32 cellular contexts compared by ENCODE assay signal in genomic region chr17:60284709-60285108, GRCh38.
"Had no signal": no experiment of that assay in that cellular context is flagged by ENCODE, and none has a peak within 500 bp of the region (broad histone marks: within the 10 kb centered on the region; RNA-seq: fewer than 3 reads in every experiment).

No MANE protein-coding gene starts in this region.

- H3K4me3 Mint-ChIP-seq: activated CD4-positive, alpha-beta memory T cell treated with anti-CD3 and anti-CD28 coated beads, Interleukin-2, amount 10 ng/mL, durations not matched to agents 7 days and 5 days; activated CD4-positive, alpha-beta T cell treated with anti-CD3 and anti-CD28 coated beads, Interleukin-2, amount 10 ng/mL, durations not matched to agents 7 days and 5 days; activated T-cell treated with anti-CD3 and anti-CD28 coated beads, Interleukin-2, amount 50 U/mL, for 4 hours; activated T-helper 17 cell treated with anti-CD3 and anti-CD28 coated beads, Interleukin-2, amount 50 U/mL, for 72 hours; effector memory CD8-positive, alpha-beta T cell; mesothelial cell of epicardium; naive thymus-derived CD4-positive, alpha-beta T cell; neural crest cell; T-helper 17 cell; WTC11 had no signal

- DNase-seq: activated CD4-positive, alpha-beta memory T cell treated with anti-CD3 and anti-CD28 coated beads, Interleukin-2, amount 10 ng/mL, durations not matched to agents 7 days and 5 days; activated CD4-positive, alpha-beta T cell treated with anti-CD3 and anti-CD28 coated beads for 1 hour; activated CD4-positive, alpha-beta T cell treated with anti-CD3 and anti-CD28 coated beads, Interleukin-2, amount 10 ng/mL, durations not matched to agents 7 days and 5 days; activated naive CD4-positive, alpha-beta T cell; activated T-cell treated with anti-CD3 and anti-CD28 coated beads, Interleukin-2, amount 50 U/mL, for 4 hours; adrenal gland; aorta; body of pancreas; cerebellar nuclear complex; effector memory CD8-positive, alpha-beta T cell; gastrocnemius medialis; islet precursor cell; left cardiac atrium; left ventricle myocardium superior; mammary epithelial cell; naive thymus-derived CD4-positive, alpha-beta T cell; occipital lobe; right cardiac atrium; stimulated activated CD4-positive, alpha-beta T cell treated with anti-CD3 and anti-CD28 coated beads, Interleukin-15, amount 100 ng/mL, for 24 hours; stimulated activated CD4-positive, alpha-beta T cell treated with anti-CD3 and anti-CD28 coated beads, Interleukin-2, amount 100 ng/mL, for 24 hours; stimulated activated naive CD8-positive, alpha-beta T cell treated with anti-CD3 and anti-CD28 coated beads, Interleukin-15, Interleukin-2, amounts not matched to agents 100 U/mL and 50 U/mL, for 24 hours; T-helper 17 cell; testis; transverse colon had no signal

- H3K36me3 ChIP-seq: adrenal gland, transverse colon had no signal

- H3K27me3 Mint-ChIP-seq: activated CD4-positive, alpha-beta memory T cell treated with anti-CD3 and anti-CD28 coated beads, Interleukin-2, amount 10 ng/mL, durations not matched to agents 7 days and 5 days; activated CD4-positive, alpha-beta T cell treated with anti-CD3 and anti-CD28 coated beads, Interleukin-2, amount 10 ng/mL, durations not matched to agents 7 days and 5 days; activated T-helper 17 cell treated with anti-CD3 and anti-CD28 coated beads, Interleukin-2, amount 50 U/mL, for 72 hours; effector memory CD8-positive, alpha-beta T cell; naive thymus-derived CD4-positive, alpha-beta T cell; T-helper 17 cell had no signal

- H3K4me3 ChIP-seq: adrenal gland, body of pancreas, cardiac muscle cell, coronary artery, gastrocnemius medialis, hepatocyte, testis, transverse colon had no signal

- H3K4me1 ChIP-seq: adrenal gland, body of pancreas, gastrocnemius medialis, testis, transverse colon had no signal

- H3K36me3 Mint-ChIP-seq: activated naive CD4-positive, alpha-beta T cell treated with anti-CD3 and anti-CD28 coated beads, Interleukin-2, amount 50 U/mL, for 72 hours had no signal

- H3K4me1 Mint-ChIP-seq: neural crest cell, WTC11 had no signal

- H3K9me3 ChIP-seq: adrenal gland, body of pancreas, gastrocnemius medialis, testis, transverse colon had no signal

- H3K27ac Mint-ChIP-seq: activated CD4-positive, alpha-beta memory T cell treated with anti-CD3 and anti-CD28 coated beads, Interleukin-2, amount 10 ng/mL, durations not matched to agents 7 days and 5 days; activated CD4-positive, alpha-beta T cell treated with anti-CD3 and anti-CD28 coated beads, Interleukin-2, amount 10 ng/mL, durations not matched to agents 7 days and 5 days; activated naive CD4-positive, alpha-beta T cell treated with anti-CD3 and anti-CD28 coated beads, Interleukin-2, amount 50 U/mL, for 72 hours; activated T-helper 17 cell treated with anti-CD3 and anti-CD28 coated beads, Interleukin-2, amount 50 U/mL, for 72 hours; mesothelial cell of epicardium; naive thymus-derived CD4-positive, alpha-beta T cell; WTC11 had no signal

- H3K27me3 ChIP-seq: adrenal gland, body of pancreas, cardiac muscle cell, gastrocnemius medialis, hepatocyte, testis, transverse colon had no signal

- H3K4me2 ChIP-seq: hepatocyte had no signal

- H3K9me3 Mint-ChIP-seq: activated CD4-positive, alpha-beta memory T cell treated with anti-CD3 and anti-CD28 coated beads, Interleukin-2, amount 10 ng/mL, durations not matched to agents 7 days and 5 days; activated CD4-positive, alpha-beta T cell treated with anti-CD3 and anti-CD28 coated beads, Interleukin-2, amount 10 ng/mL, durations not matched to agents 7 days and 5 days; activated naive CD4-positive, alpha-beta T cell treated with anti-CD3 and anti-CD28 coated beads, Interleukin-2, amount 50 U/mL, for 72 hours; activated T-cell treated with anti-CD3 and anti-CD28 coated beads, Interleukin-2, amount 50 U/mL, for 4 hours; activated T-helper 17 cell treated with anti-CD3 and anti-CD28 coated beads, Interleukin-2, amount 50 U/mL, for 72 hours; effector memory CD8-positive, alpha-beta T cell; mesothelial cell of epicardium; naive thymus-derived CD4-positive, alpha-beta T cell; neural crest cell; WTC11 had no signal

- H3K27ac ChIP-seq: adrenal gland, body of pancreas, cardiac muscle cell, coronary artery, gastrocnemius medialis, hepatocyte, testis, transverse colon had no signal

- ATAC-seq: activated naive CD4-positive, alpha-beta T cell treated with anti-CD3 and anti-CD28 coated beads, Interleukin-2, amount 50 U/mL, for 72 hours; activated T-cell treated with anti-CD3 and anti-CD28 coated beads, Interleukin-2, amount 50 U/mL, for 4 hours; activated T-helper 17 cell treated with anti-CD3 and anti-CD28 coated beads, Interleukin-2, amount 50 U/mL, for 72 hours; body of pancreas; effector memory CD8-positive, alpha-beta T cell; gastrocnemius medialis; left cardiac atrium; left ventricle myocardium superior; naive thymus-derived CD4-positive, alpha-beta T cell; right cardiac atrium; stimulated activated naive CD8-positive, alpha-beta T cell treated with anti-CD3 and anti-CD28 coated beads, Interleukin-15, Interleukin-2, amounts not matched to agents 100 U/mL and 50 U/mL, for 24 hours; T-helper 17 cell; WTC11 had no signal
